Comparison of ENCODE assay signal across 9 cellular contexts in the genomic region with DNA sequence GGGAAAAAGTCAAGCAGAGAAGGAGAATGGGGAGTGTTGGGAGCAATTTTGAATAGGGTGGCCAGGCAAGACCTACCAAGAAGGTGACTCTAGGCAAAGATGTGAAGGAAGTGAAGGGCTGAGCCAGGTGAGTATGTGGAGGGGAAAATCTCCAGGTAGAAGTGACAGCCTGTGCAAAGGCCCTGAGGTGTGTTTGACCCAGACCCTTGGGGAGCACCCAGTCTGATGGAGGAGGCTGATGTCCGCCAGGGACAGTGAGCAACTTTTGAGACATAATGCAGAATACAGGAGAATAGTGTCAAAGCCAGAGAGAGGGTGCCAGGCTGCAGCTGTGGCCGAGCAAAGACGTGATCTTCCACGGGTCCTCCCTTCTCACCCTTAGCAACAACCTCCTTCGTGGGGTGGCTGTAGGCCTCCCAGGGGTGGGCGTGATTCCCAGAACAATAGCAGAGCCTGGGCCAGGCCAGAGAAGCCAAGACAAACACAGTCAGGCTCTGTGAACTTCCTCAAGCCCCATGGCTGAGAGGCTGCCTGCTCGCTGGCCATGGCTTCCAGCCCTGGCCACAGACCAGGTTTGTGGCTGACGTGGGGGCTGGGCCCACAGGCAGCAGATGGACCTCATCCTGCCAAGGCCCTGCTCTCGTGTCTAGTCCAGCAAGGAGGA. TPM values are rescaled to one million over a fixed set of nuclear protein-coding genes. Genes with fewer than 3 reads are reported as not detected.
DNase-seq lines count a peak whose midpoint lies in the region; ATAC-seq, FAIRE-seq and TF ChIP-seq lines count a peak whose summit lies in the region.
"Had no signal": no experiment of that assay in that cellular context is flagged by ENCODE, and none has a peak within 500 bp of the region (broad histone marks: within the 10 kb centered on the region; RNA-seq: fewer than 3 reads in every experiment).

No MANE protein-coding gene starts in this region.

- in situ Hi-C loops in Caki2 (cut with HindIII; ENCODE audit: low pct_unique_long_range_greater_than_20kb, low sequenced_read_pairs), result no loop called here

- no peak for TF ChIP-seq POLR2A in ovary (IDR thresholded peaks at IDR 0.05)

- H3K4me3 Mint-ChIP-seq in activated CD4-positive, alpha-beta memory T cell treated with anti-CD3 and anti-CD28 coated beads for 36 hours, result no peak overlapping the region

- H3K27me3 Mint-ChIP-seq in activated CD4-positive, alpha-beta memory T cell treated with anti-CD3 and anti-CD28 coated beads for 36 hours, result no peaks in the 10 kb centered on the region

- CTCF ChIA-PET in activated CD4-positive, alpha-beta memory T cell treated with anti-CD3 and anti-CD28 coated beads for 36 hours (lab: Charles Lee), result interaction anchor here (0.8 to 1.5 kb wide), 5 partner anchors 58 to 257 kb away, joined by 3 to 8 read pairs (median 4); a partner anchor contains a TSS

- 7 to 12% (median 9%) methylated on average over 9 of the region's 9 CpGs for WGBS in ovary, 3 donors

- no peaks in the 10 kb centered on the region for H3K27me3 ChIP-seq in ovary

- intact Hi-C loops in activated CD4-positive, alpha-beta memory T cell treated with anti-CD3 and anti-CD28 coated beads for 36 hours (cut with micrococcal nuclease), result loop anchor here (2.0 to 5.0 kb wide), 2 partner anchors 200 to 563 kb away; no protein-coding TSS in a partner anchor
- intact Hi-C loops in ovary (cut with DNase I), result loop anchor here in 2 of 4 donors (5.0 kb wide), 2 partner anchors 58 to 258 kb away; a partner anchor contains a TSS

- DNase-seq in Caki2 (ENCODE audit: low read depth) (peak; percentile 81), fibroblast of villous mesenchyme (ENCODE audit: low read depth) (peak; percentile 56), ovary (peak; percentile 82 to 92 (median 87)), SIG-M5 (lab: John Stamatoyannopoulos, UW) (no peak), SKM-1 treated with dmso at 0.1 percent for 144 hours (lab: John Stamatoyannopoulos, UW; ENCODE audit: unreplicated experiment) (no peak), HTR-8/SVneo (ENCODE audit: insufficient read length, low spot score) (no peak)
- no peak for DNase-seq in activated CD4-positive, alpha-beta memory T cell treated with anti-CD3 and anti-CD28 coated beads for 36 hours

- peak overlapping the region; percentile 35 for H3K27ac Mint-ChIP-seq in activated CD4-positive, alpha-beta memory T cell treated with anti-CD3 and anti-CD28 coated beads for 36 hours

- no peak for ATAC-seq in GM21723 (IDR thresholded peaks at IDR 0.05; ENCODE audit: unreplicated experiment)

- H3K27ac ChIP-seq in ovary, result peak overlapping the region in 1 of 2 donors; percentile 68
- H3K27ac ChIP-seq: PC-9 had no signal

- TF ChIP-seq CTCF in fibroblast of villous mesenchyme (IDR thresholded peaks at IDR 0.05; ENCODE audit: insufficient read depth, low read depth, low read length) (no peak), ovary (IDR thresholded peaks at IDR 0.05) (no peak)

- FAIRE-seq in HTR-8/SVneo (lab: Jason Lieb, UNC), result no peak

- H3K9me3 Mint-ChIP-seq in activated CD4-positive, alpha-beta memory T cell treated with anti-CD3 and anti-CD28 coated beads for 36 hours, result no peaks in the 10 kb centered on the region

- peaks cover 35% of the 10 kb centered on the region for H3K4me1 Mint-ChIP-seq in activated CD4-positive, alpha-beta memory T cell treated with anti-CD3 and anti-CD28 coated beads for 36 hours (ENCODE audit: low read depth)

- POLR2A ChIA-PET in activated CD4-positive, alpha-beta memory T cell treated with anti-CD3 and anti-CD28 coated beads for 36 hours (lab: Charles Lee), result no interaction called here

- H3K4me1 ChIP-seq in ovary (ENCODE audit: insufficient read depth), result peaks cover 13% of the 10 kb centered on the region

- H3K9me3 ChIP-seq in ovary, result no peaks in the 10 kb centered on the region

- H3K36me3 ChIP-seq in ovary, result no peaks in the 10 kb centered on the region

- peaks cover 23% of the 10 kb centered on the region for H3K36me3 Mint-ChIP-seq in activated CD4-positive, alpha-beta memory T cell treated with anti-CD3 and anti-CD28 coated beads for 36 hours

- TF ChIP-seq EP300 in ovary (IDR thresholded peaks at IDR 0.05), result no peak

- H3K4me3 ChIP-seq in fibroblast of villous mesenchyme (ENCODE audit: low read depth, low read length) (no peak overlapping the region), ovary (no peak overlapping the region)
- H3K4me3 ChIP-seq: PC-9 had no signal

RNA-seq across cellular contexts. Expression of a gene that starts 58.1 kb away (rescaled TPM):
- total RNA-seq in Caki2 (2014; rRNA removed; shearing (Covaris generic); ENCODE audit: low replicate concordance), result 62.5 and 65.5 TPM in 2 replicates
- 10 to 100 TPM; 44.0 to 45.1 TPM for total RNA-seq in activated CD4-positive, alpha-beta memory T cell treated with anti-CD3 and anti-CD28 coated beads for 36 hours
- total RNA-seq in fibroblast of villous mesenchyme (33.2 and 36.1 TPM in 2 replicates), ovary (100 to 1,000 TPM in 3 of 7 donors, 10 to 100 TPM in 4; 32.5 to 141 (median 80.5) TPM)
- polyA plus RNA-seq in ovary, result 10 to 100 TPM; 37.6 to 81.1 TPM

Comparison
In these comparisons a context has a peak if more than half of its experiments do, and no peak if none do; other contexts are left out.
1. DNase-seq: peak in Caki2 (single experiment), fibroblast of villous mesenchyme (single experiment) and ovary (5 of 5); none in activated CD4-positive, alpha-beta memory T cell treated with anti-CD3 and anti-CD28 coated beads for 36 hours (single experiment), SIG-M5 (single experiment), SKM-1 treated with dmso at 0.1 percent for 144 hours (single experiment) and HTR-8/SVneo (single experiment).